Comparison of ENCODE assay signal across 8 cellular contexts in the genomic region with DNA sequence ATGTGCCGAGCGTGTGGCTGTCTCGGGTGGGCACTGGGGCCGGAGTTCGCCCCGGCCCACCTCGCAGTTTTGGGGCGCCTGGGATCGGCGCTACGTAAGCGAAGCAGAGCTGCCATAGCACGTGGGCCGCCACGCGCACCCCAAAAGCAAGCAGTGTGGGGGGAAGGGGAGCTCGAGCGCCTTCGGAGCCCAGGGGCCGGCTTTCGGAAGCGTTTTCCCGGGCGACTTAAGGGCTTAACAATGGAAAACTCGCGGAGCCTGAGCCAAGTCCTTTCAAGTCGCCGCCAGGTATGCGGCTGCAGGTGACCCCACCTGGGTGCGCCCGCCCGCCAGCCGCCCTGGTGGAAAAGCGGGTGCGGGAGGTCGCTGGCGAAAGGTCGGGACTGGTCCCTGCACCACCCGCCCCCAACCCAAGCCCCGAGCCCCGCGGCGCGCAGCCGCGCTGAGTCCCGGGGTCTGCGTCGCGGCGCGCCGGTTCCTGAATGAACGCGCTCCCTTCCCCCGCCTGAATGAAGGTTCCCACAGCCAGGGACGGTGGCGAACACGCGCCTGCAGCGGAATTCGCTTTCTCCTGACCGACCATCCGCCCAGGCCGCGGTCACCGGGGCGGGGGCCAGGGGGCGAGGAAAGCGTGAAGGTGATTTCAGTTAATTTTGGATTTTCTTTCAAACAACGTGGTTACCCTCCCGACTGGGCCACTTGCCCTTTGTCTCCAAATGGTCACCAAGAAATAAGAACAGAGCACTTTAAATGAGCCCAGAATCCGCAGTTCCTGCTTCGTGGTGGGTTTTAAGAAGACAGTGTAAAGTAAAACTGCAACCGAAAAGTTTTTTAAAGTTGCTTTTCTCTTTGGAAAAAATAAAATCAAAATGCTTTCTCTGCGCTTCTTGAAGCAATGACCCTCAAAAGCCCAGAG. TPM values are rescaled to one million over a fixed set of nuclear protein-coding genes. Genes with fewer than 3 reads are reported as not detected.
DNase-seq lines count a peak whose midpoint lies in the region; ATAC-seq and TF ChIP-seq lines count a peak whose summit lies in the region.

No MANE protein-coding gene starts in this region.

- DNase-seq in HAP-1 (ENCODE audit: low spot score in 2 of 2), result peak in 1 of 2 experiments; percentile 73
- peak; percentile 66 for DNase-seq in RKO (ENCODE audit: low spot score)
- DNase-seq in epithelial cell of proximal tubule (ENCODE audit: low read depth), result no peak
- no peak for DNase-seq in activated gamma-delta T cell (lab: John Stamatoyannopoulos, UW)
- DNase-seq in activated CD4-positive, alpha-beta memory T cell treated with anti-CD3 and anti-CD28 coated beads for 36 hours, result no peak

- peaks cover 49% of the 10 kb centered on the region for H3K27me3 Mint-ChIP-seq in activated CD4-positive, alpha-beta memory T cell treated with anti-CD3 and anti-CD28 coated beads for 36 hours

- H3K4me1 ChIP-seq in HAP-1 (peaks cover 11% of the 10 kb centered on the region; the same call in 1 of the 2 replicates), muscle layer of duodenum (ENCODE audit: control insufficient read depth in 1 of 2, insufficient read depth in 2 of 2, low read length in 2 of 2) (peaks cover 4 to 54% of the 10 kb centered on the region in 2 donors)

- H3K4me3 Mint-ChIP-seq in activated CD4-positive, alpha-beta memory T cell treated with anti-CD3 and anti-CD28 coated beads for 36 hours, result no peak overlapping the region

- H3K36me3 ChIP-seq in HAP-1 (replicated peaks), result no peaks in the 10 kb centered on the region
- H3K36me3 ChIP-seq in muscle layer of duodenum (ENCODE audit: control insufficient read depth in 1 of 2, insufficient read depth in 2 of 2, low read length in 2 of 2), result no peaks in the 10 kb centered on the region

- H3K27me3 ChIP-seq in HAP-1 (ENCODE audit: low read depth), result peaks cover 59% of the 10 kb centered on the region
- peaks cover 7% of the 10 kb centered on the region for H3K27me3 ChIP-seq in muscle layer of duodenum (ENCODE audit: low read depth, low read length)

- TF ChIP-seq CTCF in epithelial cell of proximal tubule (conservative IDR thresholded peaks at IDR 0.05; ENCODE audit: low read depth, low read length), result no peak

- no peak overlapping the region for H3K27ac Mint-ChIP-seq in activated CD4-positive, alpha-beta memory T cell treated with anti-CD3 and anti-CD28 coated beads for 36 hours

- ATAC-seq in GM21717 (IDR thresholded peaks at IDR 0.05; ENCODE audit: unreplicated experiment), result no peak
- no peak for ATAC-seq in GM18520 (IDR thresholded peaks at IDR 0.05; ENCODE audit: unreplicated experiment)

- intact Hi-C loops in activated CD4-positive, alpha-beta memory T cell treated with anti-CD3 and anti-CD28 coated beads for 36 hours (cut with micrococcal nuclease), result no loop called here

- in situ Hi-C loops in HAP-1 (cut with MboI; ENCODE audit: low sequenced_read_pairs), result no loop called here

- H3K9me3 Mint-ChIP-seq in activated CD4-positive, alpha-beta memory T cell treated with anti-CD3 and anti-CD28 coated beads for 36 hours, result no peaks in the 10 kb centered on the region

- peaks cover 22% of the 10 kb centered on the region for H3K4me1 Mint-ChIP-seq in activated CD4-positive, alpha-beta memory T cell treated with anti-CD3 and anti-CD28 coated beads for 36 hours (ENCODE audit: low read depth)

- no peaks in the 10 kb centered on the region for H3K9me3 ChIP-seq in HAP-1
- H3K9me3 ChIP-seq in muscle layer of duodenum (ENCODE audit: control insufficient read depth in 1 of 2, low read length in 2 of 2), result no peaks in the 10 kb centered on the region

- POLR2A ChIA-PET in activated CD4-positive, alpha-beta memory T cell treated with anti-CD3 and anti-CD28 coated beads for 36 hours (lab: Charles Lee), result no interaction called here

- H3K36me3 Mint-ChIP-seq in activated CD4-positive, alpha-beta memory T cell treated with anti-CD3 and anti-CD28 coated beads for 36 hours, result no peaks in the 10 kb centered on the region

- CTCF ChIA-PET in activated CD4-positive, alpha-beta memory T cell treated with anti-CD3 and anti-CD28 coated beads for 36 hours (lab: Charles Lee), result interaction anchor here (1.6 to 1.8 kb wide), 2 partner anchors 32 kb away, joined by 5 to 6 read pairs; no protein-coding TSS in a partner anchor

- peak overlapping the region; percentile 31 for H3K4me3 ChIP-seq in HAP-1
- H3K4me3 ChIP-seq in epithelial cell of proximal tubule (ENCODE audit: low read depth, low read length), result peak overlapping the region; percentile 94
- peak overlapping the region; percentile 35 to 53 for H3K4me3 ChIP-seq in muscle layer of duodenum (ENCODE audit: low read depth in 1 of 2, low read length in 2 of 2)

- peak overlapping the region; percentile 49 for H3K27ac ChIP-seq in muscle layer of duodenum (ENCODE audit: low read length)

RNA-seq across cellular contexts. Expression of a gene that starts 2.7 kb away (rescaled TPM):
- 345 and 533 TPM in 2 replicates for total RNA-seq in epithelial cell of proximal tubule
- total RNA-seq in activated CD4-positive, alpha-beta memory T cell treated with anti-CD3 and anti-CD28 coated beads for 36 hours, result 1 to 10 TPM in 1 of 2 experiments, under 1 TPM in 1; 0.19 to 1.3 TPM

RNA-seq across cellular contexts. Expression of a gene that starts 36.9 kb away (rescaled TPM):
- total RNA-seq in epithelial cell of proximal tubule, result 15.9 and 17.3 TPM in 2 replicates
- total RNA-seq in activated CD4-positive, alpha-beta memory T cell treated with anti-CD3 and anti-CD28 coated beads for 36 hours, result 10 to 100 TPM; 16.3 to 16.7 TPM

Comparison
In these comparisons a context has a peak if more than half of its experiments do, and no peak if none do; other contexts are left out.
1. H3K4me3 ChIP-seq: peak in every context shown above with its lines; median percentile 94 in epithelial cell of proximal tubule; 44 in muscle layer of duodenum; 31 in HAP-1.
2. RNA of a gene that starts 2.7 kb away (total RNA-seq): 345 to 533 TPM in epithelial cell of proximal tubule; 0.19 to 1.3 TPM in activated CD4-positive, alpha-beta memory T cell treated with anti-CD3 and anti-CD28 coated beads for 36 hours; every median in the first group is over 100 times any median in the second.